ENCODE assay signal across 24 cellular contexts in the genomic region with DNA sequence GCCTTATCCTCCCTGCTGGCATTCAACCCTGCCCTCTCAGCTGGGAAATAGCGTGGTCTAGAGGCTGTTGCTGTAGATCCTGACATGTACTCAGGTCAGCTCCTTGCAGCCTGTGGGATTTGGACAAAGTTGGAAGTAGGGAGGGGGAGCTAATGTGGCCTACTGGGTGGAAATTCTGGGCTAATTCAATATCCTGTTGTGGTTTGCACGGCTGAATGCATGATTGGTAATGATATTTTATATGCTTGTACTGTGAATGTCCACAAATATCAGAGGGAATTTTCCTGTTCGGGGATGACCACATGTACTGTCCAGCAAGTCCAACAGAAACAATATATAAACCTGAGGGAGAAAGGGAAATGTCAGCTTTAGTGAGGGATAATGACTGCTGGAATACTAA. TPM values are rescaled to one million over a fixed set of nuclear protein-coding genes. Genes with fewer than 3 reads are reported as not detected.
DNase-seq lines count a peak whose midpoint lies in the region; ATAC-seq and TF ChIP-seq lines count a peak whose summit lies in the region.
"Had no signal": no experiment of that assay in that cellular context is flagged by ENCODE, and none has a peak within 500 bp of the region (broad histone marks: within the 10 kb centered on the region; RNA-seq: fewer than 3 reads in every experiment).

No MANE protein-coding gene starts in this region.

- H3K4me1 ChIP-seq in right lobe of liver = peaks cover 0 to 12% (median 0%) of the 10 kb centered on the region in 4 donors
- H3K4me1 ChIP-seq: HAP-1, SJCRH30 had no signal

- H3K36me3 Mint-ChIP-seq in nephron progenitor cell (ENCODE audit: low read depth) = no peaks in the 10 kb centered on the region
- H3K36me3 Mint-ChIP-seq: CD8-positive, alpha-beta memory T cell had no signal

- peaks cover 8% of the 10 kb centered on the region for H3K27me3 Mint-ChIP-seq in nephron progenitor cell (ENCODE audit: low read depth, poor library complexity)

- 75% methylated on average over 3 of the region's 3 CpGs for WGBS in right lobe of liver (ENCODE audit: insufficient coverage, low coverage, low lambda C conversion rate, missing lambda C conversion rate)

- no peak overlapping the region for H3K4me3 ChIP-seq in right lobe of liver
- H3K4me3 ChIP-seq: GM23338, HAP-1, SJCRH30 had no signal

- H3K4me3 Mint-ChIP-seq in nephron progenitor cell = no peak overlapping the region
- H3K4me3 Mint-ChIP-seq: CD8-positive, alpha-beta memory T cell; GM23338 had no signal

- intact Hi-C loops in right lobe of liver (cut with DNase I) = no loop called here

- H3K9me3 ChIP-seq in right lobe of liver = no peaks in the 10 kb centered on the region
- H3K9me3 ChIP-seq: HAP-1, SJCRH30 had no signal

- DNase-seq in DMS53 (lab: John Stamatoyannopoulos, UW) = peak; percentile 28
- no peak for DNase-seq in DMS53 treated with DMSO at 0.1 percent for 48 hours (lab: John Stamatoyannopoulos, UW; ENCODE audit: unreplicated experiment)
- DNase-seq in iris pigment epithelial cell (ENCODE audit: low read depth) = peak; percentile 39
- no peak for DNase-seq in right lobe of liver
- no peak for DNase-seq in NCI-H146 (lab: John Stamatoyannopoulos, UW)
- DNase-seq in activated CD4-positive, CD25-positive, alpha-beta regulatory T cell treated with anti-CD3 and anti-CD28 coated beads, Interleukin-2, amount 50 U/mL, for 72 hours = no peak
- DNase-seq in nephron progenitor cell = no peak
- no peak for DNase-seq in D341Med (ENCODE audit: low spot score)
- DNase-seq: ACHN; C1 segment of cervical spinal cord; CD8-positive, alpha-beta memory T cell; DND-41; KBM-7; NCI-H1092; NCI-H2081 treated with DMSO at 0.1 percent for 48 hours; NCI-H2171 treated with DMSO at 0.1 percent for 48 hours; NCI-H524 treated with DMSO at 0.1 percent for 48 hours; OCI-M1; SJCRH30 had no signal

- peaks cover 16% of the 10 kb centered on the region for H3K9me3 Mint-ChIP-seq in nephron progenitor cell
- H3K9me3 Mint-ChIP-seq: CD8-positive, alpha-beta memory T cell; GM23338 had no signal

- H3K27ac Mint-ChIP-seq in nephron progenitor cell = no peak overlapping the region
- H3K27ac Mint-ChIP-seq: CD8-positive, alpha-beta memory T cell; GM23338 had no signal

- TF ChIP-seq CTCF in right lobe of liver (IDR thresholded peaks at IDR 0.05) (no peak), nephron progenitor cell (IDR thresholded peaks at IDR 0.05) (no peak)

- TF ChIP-seq POLR2A in right lobe of liver (IDR thresholded peaks at IDR 0.05) = no peak

- H3K27me3 ChIP-seq in right lobe of liver = no peaks in the 10 kb centered on the region
- H3K27me3 ChIP-seq: SJCRH30 had no signal

- peak; percentile 12 to 32 (median 26) for ATAC-seq in right lobe of liver
- ATAC-seq: GM23338 had no signal

- peak overlapping the region in 1 of 3 donors; percentile 56 for H3K27ac ChIP-seq in right lobe of liver
- H3K27ac ChIP-seq: 22Rv1, HL-60, SJCRH30 had no signal

- H3K4me1 Mint-ChIP-seq in nephron progenitor cell = peaks cover 1% of the 10 kb centered on the region
- H3K4me1 Mint-ChIP-seq: CD8-positive, alpha-beta memory T cell; GM23338 had no signal

- no peaks in the 10 kb centered on the region for H3K36me3 ChIP-seq in right lobe of liver
- H3K36me3 ChIP-seq: HAP-1, SJCRH30 had no signal

RNA-seq across cellular contexts. Expression of a gene that starts 22.1 kb away (rescaled TPM):
- total RNA-seq in right lobe of liver = not detected
- total RNA-seq: CD8-positive, alpha-beta memory T cell; GM23338; HT-29; SJCRH30 had no signal

Comparison
In these comparisons a context has a peak if more than half of its experiments do, and no peak if none do; other contexts are left out.
1. DNase-seq: peak in DMS53 (single experiment) and iris pigment epithelial cell (single experiment); none in DMS53 treated with DMSO at 0.1 percent for 48 hours (single experiment), right lobe of liver (0 of 3), NCI-H146 (single experiment), activated CD4-positive, CD25-positive, alpha-beta regulatory T cell treated with anti-CD3 and anti-CD28 coated beads, Interleukin-2, amount 50 U/mL, for 72 hours (single experiment), nephron progenitor cell (single experiment) and D341Med (single experiment).